In genomic region chr1:62040973-62041372, GRCh38 we compare ENCODE assay signal across 28 cellular contexts.
"Had no signal": no experiment of that assay in that cellular context is flagged by ENCODE, and none has a peak within 500 bp of the region (broad histone marks: within the 10 kb centered on the region; RNA-seq: fewer than 3 reads in every experiment).

No MANE protein-coding gene starts in this region.

- ATAC-seq: activated T-cell treated with anti-CD3 and anti-CD28 coated beads, Interleukin-2, amount 50 U/mL, for 4 hours; activated T-helper 17 cell treated with anti-CD3 and anti-CD28 coated beads, Interleukin-2, amount 50 U/mL, for 72 hours; effector memory CD8-positive, alpha-beta T cell; left colon; natural killer cell; sciatic nerve; stimulated activated effector memory CD8-positive, alpha-beta T cell treated with anti-CD3 and anti-CD28 coated beads, Interleukin-12 subunit alpha, Interleukin-12 subunit beta, amount 100 ng/mL, for 72 hours; stimulated activated naive CD8-positive, alpha-beta T cell treated with anti-CD3 and anti-CD28 coated beads, Interleukin-15, amount 100 ng/mL, for 72 hours had no signal

- H3K27me3 ChIP-seq: brain microvascular endothelial cell, upper lobe of left lung, vagina had no signal

- H3K4me1 ChIP-seq: vagina had no signal

- H3K27ac Mint-ChIP-seq: activated CD4-positive, alpha-beta memory T cell treated with anti-CD3 and anti-CD28 coated beads, Interleukin-2, amount 10 ng/mL, durations not matched to agents 7 days and 5 days; activated CD4-positive, alpha-beta T cell treated with anti-CD3 and anti-CD28 coated beads, Interleukin-2, amount 10 ng/mL, durations not matched to agents 7 days and 5 days; activated T-helper 17 cell treated with anti-CD3 and anti-CD28 coated beads, Interleukin-2, amount 50 U/mL, for 72 hours; effector memory CD8-positive, alpha-beta T cell; immature natural killer cell; natural killer cell; stimulated activated effector memory CD8-positive, alpha-beta T cell treated with anti-CD3 and anti-CD28 coated beads, Interleukin-12 subunit alpha, Interleukin-12 subunit beta, amount 100 ng/mL, for 72 hours; stimulated activated naive CD8-positive, alpha-beta T cell treated with anti-CD3 and anti-CD28 coated beads, Interleukin-15, amount 100 ng/mL, for 72 hours had no signal

- DNase-seq: activated CD4-positive, alpha-beta memory T cell treated with anti-CD3 and anti-CD28 coated beads, Interleukin-2, amount 10 ng/mL, durations not matched to agents 7 days and 5 days; activated CD4-positive, alpha-beta T cell treated with anti-CD3 and anti-CD28 coated beads, Interleukin-2, amount 10 ng/mL, durations not matched to agents 7 days and 5 days; activated CD4-positive, CD25-positive, alpha-beta regulatory T cell treated with anti-CD3 and anti-CD28 coated beads, Interleukin-2, amount 50 U/mL, for 72 hours; activated gamma-delta T cell treated with Interleukin-2 at 50 U/mL for 16 hours; activated naive CD4-positive, alpha-beta T cell treated with anti-CD3 and anti-CD28 coated beads, Interleukin-2, amount 50 U/mL, for 16 hours; activated T-cell treated with anti-CD3 and anti-CD28 coated beads, Interleukin-2, amount 50 U/mL, for 4 hours; amniotic stem cell; brain microvascular endothelial cell; cortex of kidney; effector memory CD8-positive, alpha-beta T cell; foreskin fibroblast; hippocampal formation; immature natural killer cell; kidney; left colon; natural killer cell; posterior cingulate gyrus; stimulated activated CD4-positive, alpha-beta T cell treated with anti-CD3 and anti-CD28 coated beads, Interleukin-12 subunit alpha, Interleukin-12 subunit beta, amount 100 ng/mL, for 4 hours; stimulated activated CD4-positive, alpha-beta T cell treated with anti-CD3 and anti-CD28 coated beads, Interleukin-4, amount 100 ng/mL, for 24 hours; stimulated activated naive CD8-positive, alpha-beta T cell treated with anti-CD3 and anti-CD28 coated beads, Interleukin-15, amount 100 ng/mL, for 72 hours; T-helper 9 cell; upper lobe of left lung; WERI-Rb-1 had no signal

- H3K4me3 Mint-ChIP-seq: activated CD4-positive, alpha-beta memory T cell treated with anti-CD3 and anti-CD28 coated beads, Interleukin-2, amount 10 ng/mL, durations not matched to agents 7 days and 5 days; activated CD4-positive, alpha-beta T cell treated with anti-CD3 and anti-CD28 coated beads, Interleukin-2, amount 10 ng/mL, durations not matched to agents 7 days and 5 days; activated T-cell treated with anti-CD3 and anti-CD28 coated beads, Interleukin-2, amount 50 U/mL, for 4 hours; activated T-helper 17 cell treated with anti-CD3 and anti-CD28 coated beads, Interleukin-2, amount 50 U/mL, for 72 hours; effector memory CD8-positive, alpha-beta T cell; immature natural killer cell; natural killer cell; stimulated activated effector memory CD8-positive, alpha-beta T cell treated with anti-CD3 and anti-CD28 coated beads, Interleukin-12 subunit alpha, Interleukin-12 subunit beta, amount 100 ng/mL, for 72 hours; stimulated activated naive CD8-positive, alpha-beta T cell treated with anti-CD3 and anti-CD28 coated beads, Interleukin-15, amount 100 ng/mL, for 72 hours had no signal

- H3K27ac ChIP-seq: brain microvascular endothelial cell, skin epidermis, upper lobe of left lung, vagina, WERI-Rb-1 had no signal

- H3K36me3 ChIP-seq: brain microvascular endothelial cell, upper lobe of left lung, vagina, WERI-Rb-1 had no signal

- H3K36me3 Mint-ChIP-seq: immature natural killer cell; natural killer cell; stimulated activated effector memory CD8-positive, alpha-beta T cell treated with anti-CD3 and anti-CD28 coated beads, Interleukin-12 subunit alpha, Interleukin-12 subunit beta, amount 100 ng/mL, for 72 hours had no signal

- H3K4me1 Mint-ChIP-seq: activated CD4-positive, alpha-beta memory T cell treated with anti-CD3 and anti-CD28 coated beads, Interleukin-2, amount 10 ng/mL, durations not matched to agents 7 days and 5 days; activated CD4-positive, alpha-beta T cell treated with anti-CD3 and anti-CD28 coated beads, Interleukin-2, amount 10 ng/mL, durations not matched to agents 7 days and 5 days; immature natural killer cell; natural killer cell; stimulated activated effector memory CD8-positive, alpha-beta T cell treated with anti-CD3 and anti-CD28 coated beads, Interleukin-12 subunit alpha, Interleukin-12 subunit beta, amount 100 ng/mL, for 72 hours; stimulated activated naive CD8-positive, alpha-beta T cell treated with anti-CD3 and anti-CD28 coated beads, Interleukin-15, amount 100 ng/mL, for 72 hours had no signal

- H3K27me3 Mint-ChIP-seq: activated CD4-positive, alpha-beta memory T cell treated with anti-CD3 and anti-CD28 coated beads, Interleukin-2, amount 10 ng/mL, durations not matched to agents 7 days and 5 days; activated CD4-positive, alpha-beta T cell treated with anti-CD3 and anti-CD28 coated beads, Interleukin-2, amount 10 ng/mL, durations not matched to agents 7 days and 5 days; activated T-helper 17 cell treated with anti-CD3 and anti-CD28 coated beads, Interleukin-2, amount 50 U/mL, for 72 hours; effector memory CD8-positive, alpha-beta T cell; stimulated activated naive CD8-positive, alpha-beta T cell treated with anti-CD3 and anti-CD28 coated beads, Interleukin-15, amount 100 ng/mL, for 72 hours had no signal

- H3K9me3 Mint-ChIP-seq: activated CD4-positive, alpha-beta memory T cell treated with anti-CD3 and anti-CD28 coated beads, Interleukin-2, amount 10 ng/mL, durations not matched to agents 7 days and 5 days; activated CD4-positive, alpha-beta T cell treated with anti-CD3 and anti-CD28 coated beads, Interleukin-2, amount 10 ng/mL, durations not matched to agents 7 days and 5 days; activated T-cell treated with anti-CD3 and anti-CD28 coated beads, Interleukin-2, amount 50 U/mL, for 4 hours; activated T-helper 17 cell treated with anti-CD3 and anti-CD28 coated beads, Interleukin-2, amount 50 U/mL, for 72 hours; effector memory CD8-positive, alpha-beta T cell; natural killer cell; stimulated activated effector memory CD8-positive, alpha-beta T cell treated with anti-CD3 and anti-CD28 coated beads, Interleukin-12 subunit alpha, Interleukin-12 subunit beta, amount 100 ng/mL, for 72 hours; stimulated activated naive CD8-positive, alpha-beta T cell treated with anti-CD3 and anti-CD28 coated beads, Interleukin-15, amount 100 ng/mL, for 72 hours had no signal

- H3K4me3 ChIP-seq: skin epidermis, upper lobe of left lung, vagina had no signal
